22 cellular contexts compared by ENCODE assay signal in the genomic region with DNA sequence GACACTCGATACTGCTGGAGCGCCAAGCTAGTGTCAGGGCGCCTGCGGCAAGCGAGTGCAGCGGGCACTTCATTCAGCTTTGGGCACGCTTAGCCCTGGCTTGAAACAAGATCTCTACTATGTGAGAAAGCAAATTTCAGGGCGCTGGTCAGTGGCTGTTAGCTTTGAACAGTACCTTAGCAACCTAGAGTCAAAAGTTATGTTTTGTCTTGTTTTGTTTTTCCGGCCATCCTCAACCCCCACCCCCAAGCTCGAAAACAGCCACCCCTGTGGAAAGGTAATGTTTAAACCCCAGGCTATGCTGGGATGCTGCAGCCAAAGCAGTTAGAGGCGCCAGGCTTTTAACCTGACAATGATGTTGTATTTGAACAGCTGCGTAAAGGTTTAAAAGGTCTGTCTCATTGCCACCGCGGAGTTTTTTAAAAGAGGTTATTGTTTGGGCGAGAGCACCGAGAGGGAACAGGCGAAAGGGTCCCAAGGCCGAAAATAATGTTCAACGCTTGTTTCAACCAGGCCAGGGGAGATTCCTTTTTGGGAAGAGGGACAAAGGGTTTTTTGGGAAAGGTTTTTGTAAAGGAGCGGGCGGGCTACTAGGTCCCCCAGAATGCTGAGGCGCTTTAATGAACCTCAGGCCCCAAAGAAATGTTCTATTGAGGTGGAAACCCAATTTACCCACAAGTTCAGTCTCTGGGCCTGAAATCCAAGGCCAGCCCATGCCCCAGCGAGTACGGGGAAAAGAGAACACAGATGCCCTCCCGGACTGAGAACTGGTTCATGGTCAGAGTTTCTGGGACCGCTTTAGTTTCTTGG. TPM values are rescaled to one million over a fixed set of nuclear protein-coding genes. Genes with fewer than 3 reads are reported as not detected.
A peak's percentile ranks its signal among the peaks of the same experiment; 100 is the strongest.
DNase-seq lines count a peak whose midpoint lies in the region; ATAC-seq and TF ChIP-seq lines count a peak whose summit lies in the region.
"Had no signal": no experiment of that assay in that cellular context is flagged by ENCODE, and none has a peak within 500 bp of the region (broad histone marks: within the 10 kb centered on the region; RNA-seq: fewer than 3 reads in every experiment).

No MANE protein-coding gene starts in this region.

- no peak for ATAC-seq in stimulated activated naive CD8-positive, alpha-beta T cell treated with anti-CD3 and anti-CD28 coated beads, Interleukin-15, Interleukin-2, amounts not matched to agents 100 U/mL and 50 U/mL, for 24 hours
- ATAC-seq in activated T-helper 17 cell treated with anti-CD3 and anti-CD28 coated beads, Interleukin-2, amount 50 U/mL, for 72 hours (replicated peaks), result no peak
- ATAC-seq: left ventricle myocardium superior; naive thymus-derived CD4-positive, alpha-beta T cell had no signal

- H3K27ac Mint-ChIP-seq in activated T-helper 17 cell treated with anti-CD3 and anti-CD28 coated beads, Interleukin-2, amount 50 U/mL, for 72 hours, result no peak overlapping the region
- H3K27ac Mint-ChIP-seq: activated naive CD4-positive, alpha-beta T cell treated with anti-CD3 and anti-CD28 coated beads, Interleukin-2, amount 10 ng/mL, durations not matched to agents 7 days and 5 days had no signal

- H3K9me3 ChIP-seq in hepatocyte (ENCODE audit: low read depth), result peaks cover 3% of the 10 kb centered on the region
- H3K9me3 ChIP-seq in stomach, result peaks cover 0 to 12% (median 0%) of the 10 kb centered on the region in 4 donors

- H3K4me1 ChIP-seq in hepatocyte (ENCODE audit: insufficient read depth) (no peaks in the 10 kb centered on the region), stomach (peaks cover 0 to 12% (median 7%) of the 10 kb centered on the region in 4 donors)

- TF ChIP-seq CTCF in hepatocyte (IDR thresholded peaks at IDR 0.05; ENCODE audit: poor library complexity), result no peak
- no peak for TF ChIP-seq CTCF in stomach (IDR thresholded peaks at IDR 0.05)

- no peaks in the 10 kb centered on the region for H3K9me2 ChIP-seq in hepatocyte (replicated peaks; ENCODE audit: insufficient read depth)

- H3K36me3 Mint-ChIP-seq in activated T-helper 17 cell treated with anti-CD3 and anti-CD28 coated beads, Interleukin-2, amount 50 U/mL, for 72 hours (ENCODE audit: low read depth), result peaks cover 4% of the 10 kb centered on the region
- H3K36me3 Mint-ChIP-seq: brain had no signal

- H4K20me1 ChIP-seq in hepatocyte (ENCODE audit: insufficient read depth, poor library complexity, severe bottlenecking), result peaks cover 71% of the 10 kb centered on the region

- H3K36me3 ChIP-seq in hepatocyte (replicated peaks; ENCODE audit: insufficient read depth, low read depth) (no peaks in the 10 kb centered on the region), stomach (no peaks in the 10 kb centered on the region)

- no peak overlapping the region for H2AFZ ChIP-seq in hepatocyte

- 36% methylated on average over 26 of the region's 26 CpGs for WGBS in hepatocyte (ENCODE audit: low lambda C conversion rate, missing lambda C conversion rate)
- WGBS in stomach, 5 donors, result 9 to 16% (median 11%) methylated on average over 26 of the region's 26 CpGs

- no peak for TF ChIP-seq POLR2A in stomach (IDR thresholded peaks at IDR 0.05)

- intact Hi-C loops in stomach (cut with DNase I; ENCODE audit: low total_unique reads), result no loop called here

- H3K27me3 Mint-ChIP-seq in activated T-helper 17 cell treated with anti-CD3 and anti-CD28 coated beads, Interleukin-2, amount 50 U/mL, for 72 hours, result peaks cover 76% of the 10 kb centered on the region

- peaks cover 66% of the 10 kb centered on the region for H3K79me2 ChIP-seq in hepatocyte

- H3K27ac ChIP-seq in hepatocyte, result no peak overlapping the region
- no peak overlapping the region for H3K27ac ChIP-seq in stomach

- H3K4me3 Mint-ChIP-seq in activated T-helper 17 cell treated with anti-CD3 and anti-CD28 coated beads, Interleukin-2, amount 50 U/mL, for 72 hours, result no peak overlapping the region
- H3K4me3 Mint-ChIP-seq: activated naive CD4-positive, alpha-beta T cell treated with anti-CD3 and anti-CD28 coated beads, Interleukin-2, amount 10 ng/mL, durations not matched to agents 7 days and 5 days had no signal

- H3K4me2 ChIP-seq in hepatocyte, result peak overlapping the region; percentile 73

- H3K4me1 Mint-ChIP-seq in activated T-helper 17 cell treated with anti-CD3 and anti-CD28 coated beads, Interleukin-2, amount 50 U/mL, for 72 hours, result peaks cover 12% of the 10 kb centered on the region

- TF ChIP-seq EP300 in stomach (IDR thresholded peaks at IDR 0.05), result no peak

- H3K4me3 ChIP-seq in hepatocyte (no peak overlapping the region), stomach (no peak overlapping the region)

- DNase-seq in activated T-cell treated with anti-CD3 and anti-CD28 coated beads, Interleukin-2, amount 50 U/mL, for 48 hours, result peak; percentile 14
- no peak for DNase-seq in activated T-cell treated with anti-CD3 and anti-CD28 coated beads, Interleukin-2, amount 50 U/mL, for 1 hour
- DNase-seq in NCI-H526 (lab: John Stamatoyannopoulos, UW) (peak; percentile 90 to 97), hepatocyte (ENCODE audit: low spot score) (no peak), stomach (no peak), HT-29 (ENCODE audit: low spot score) (no peak)
- no peak for DNase-seq in stimulated activated naive CD8-positive, alpha-beta T cell treated with anti-CD3 and anti-CD28 coated beads, Interleukin-15, Interleukin-2, amounts not matched to agents 100 U/mL and 50 U/mL, for 24 hours
- DNase-seq: ACHN; activated CD4-positive, CD25-positive, alpha-beta regulatory T cell; activated naive CD4-positive, alpha-beta T cell treated with anti-CD3 and anti-CD28 coated beads, Interleukin-2, amount 10 ng/mL, durations not matched to agents 7 days and 5 days; CD8-positive, alpha-beta memory T cell; dermis blood vessel endothelial cell; hippocampal formation; left ventricle myocardium superior; naive thymus-derived CD4-positive, alpha-beta T cell; RPMI8226 had no signal

- H3K27me3 ChIP-seq in hepatocyte, result peaks cover 99% of the 10 kb centered on the region
- peaks cover 52 to 100% (median 97%) of the 10 kb centered on the region in 3 donors for H3K27me3 ChIP-seq in stomach

- peaks cover 4% of the 10 kb centered on the region for H3K9me3 Mint-ChIP-seq in activated T-helper 17 cell treated with anti-CD3 and anti-CD28 coated beads, Interleukin-2, amount 50 U/mL, for 72 hours

RNA-seq across cellular contexts. Expression of a gene that starts 2.3 kb away (rescaled TPM):
- total RNA-seq in hepatocyte (8.5 and 11.7 TPM in 2 replicates), stomach (1 to 10 TPM in 1 of 5 donors, not detected in 4; 2.6 TPM)
- polyA plus RNA-seq in hepatocyte (5.1 and 9.9 TPM in 2 replicates), stomach (not detected)
- total RNA-seq in activated T-helper 17 cell treated with anti-CD3 and anti-CD28 coated beads, Interleukin-2, amount 50 U/mL, for 72 hours, result not detected
- total RNA-seq in HT-29 (2014; rRNA removed; shearing (Covaris generic)), result not detected in 2 replicates
- total RNA-seq: CD8-positive, alpha-beta memory T cell; left ventricle myocardium superior; LHCN-M2; naive thymus-derived CD4-positive, alpha-beta T cell; T-helper 1 cell treated with Interleukin-12 subunit alpha and Interleukin-12 subunit beta and Interleukin-4 antibody, amounts not matched to agents 30 ng/mL and 1 ng/mL, for 36 hours had no signal
- polyA plus RNA-seq: CD8-positive, alpha-beta memory T cell; naive thymus-derived CD4-positive, alpha-beta T cell had no signal

RNA-seq across cellular contexts. Expression of a gene that starts 7.2 kb away (rescaled TPM):
- total RNA-seq in hepatocyte (5.7 and 6.3 TPM in 2 replicates), stomach (not detected)
- polyA plus RNA-seq in hepatocyte (9.9 and 11.5 TPM in 2 replicates), stomach (not detected)
- total RNA-seq in activated T-helper 17 cell treated with anti-CD3 and anti-CD28 coated beads, Interleukin-2, amount 50 U/mL, for 72 hours, result not detected
- not detected in 2 replicates for total RNA-seq in HT-29 (2014; rRNA removed; shearing (Covaris generic))
- total RNA-seq: CD8-positive, alpha-beta memory T cell; left ventricle myocardium superior; LHCN-M2; naive thymus-derived CD4-positive, alpha-beta T cell; NCI-H460; subcutaneous adipose tissue; T-helper 1 cell treated with Interleukin-12 subunit alpha and Interleukin-12 subunit beta and Interleukin-4 antibody, amounts not matched to agents 30 ng/mL and 1 ng/mL, for 36 hours had no signal
- polyA plus RNA-seq: CD8-positive, alpha-beta memory T cell; naive thymus-derived CD4-positive, alpha-beta T cell had no signal

RNA-seq across cellular contexts. Expression of a gene that starts 8.2 kb away (rescaled TPM):
- total RNA-seq in hepatocyte (2.4 and 2.9 TPM in 2 replicates), stomach (under 1 TPM in 1 of 5 donors, not detected in 4; 0.18 TPM)
- polyA plus RNA-seq in hepatocyte (3.0 and 4.7 TPM in 2 replicates), stomach (under 1 TPM; 0.31 to 0.76 (median 0.68) TPM)
- total RNA-seq in activated T-helper 17 cell treated with anti-CD3 and anti-CD28 coated beads, Interleukin-2, amount 50 U/mL, for 72 hours, result not detected
- total RNA-seq in HT-29 (2014; rRNA removed; shearing (Covaris generic)), result not detected in 2 replicates
- total RNA-seq: CD8-positive, alpha-beta memory T cell; left ventricle myocardium superior; naive thymus-derived CD4-positive, alpha-beta T cell; NCI-H460; T-helper 1 cell treated with Interleukin-12 subunit alpha and Interleukin-12 subunit beta and Interleukin-4 antibody, amounts not matched to agents 30 ng/mL and 1 ng/mL, for 36 hours had no signal
- polyA plus RNA-seq: CD8-positive, alpha-beta memory T cell; naive thymus-derived CD4-positive, alpha-beta T cell had no signal

RNA-seq across cellular contexts. Expression of a gene that starts 14.7 kb away (rescaled TPM):
- total RNA-seq in hepatocyte, result 17.9 and 29.0 TPM in 2 replicates
- 3.1 and 3.3 TPM in 2 replicates for polyA plus RNA-seq in hepatocyte
- total RNA-seq in activated T-helper 17 cell treated with anti-CD3 and anti-CD28 coated beads, Interleukin-2, amount 50 U/mL, for 72 hours, result not detected
- not detected for total RNA-seq in stomach
- not detected for polyA plus RNA-seq in stomach
- 2.2 TPM in 1 of 2 replicates, not detected in the other for total RNA-seq in HT-29 (2014; rRNA removed; shearing (Covaris generic))
- total RNA-seq: CD8-positive, alpha-beta memory T cell; dermis blood vessel endothelial cell; left ventricle myocardium superior; LHCN-M2; naive thymus-derived CD4-positive, alpha-beta T cell; subcutaneous adipose tissue; T-helper 1 cell treated with Interleukin-12 subunit alpha and Interleukin-12 subunit beta and Interleukin-4 antibody, amounts not matched to agents 30 ng/mL and 1 ng/mL, for 36 hours had no signal
- polyA plus RNA-seq: CD8-positive, alpha-beta memory T cell; naive thymus-derived CD4-positive, alpha-beta T cell had no signal

RNA-seq across cellular contexts. Expression of a gene that starts 15.2 kb away (rescaled TPM):
- total RNA-seq in hepatocyte (1.3 TPM in 2 replicates), stomach (10 to 100 TPM in 1 of 5 donors, 1 to 10 TPM in 1, under 1 TPM in 1, not detected in 2; 0.58 to 15.9 (median 5.1) TPM)
- polyA plus RNA-seq in hepatocyte (0.77 TPM in 1 of 2 replicates, not detected in the other), stomach (1 to 10 TPM in 2 of 3 donors, under 1 TPM in 1; 0.87 to 1.8 (median 1.7) TPM)
- total RNA-seq in activated T-helper 17 cell treated with anti-CD3 and anti-CD28 coated beads, Interleukin-2, amount 50 U/mL, for 72 hours, result not detected
- not detected in 2 replicates for total RNA-seq in HT-29 (2014; rRNA removed; shearing (Covaris generic))
- total RNA-seq: CD8-positive, alpha-beta memory T cell; naive thymus-derived CD4-positive, alpha-beta T cell; T-helper 1 cell treated with Interleukin-12 subunit alpha and Interleukin-12 subunit beta and Interleukin-4 antibody, amounts not matched to agents 30 ng/mL and 1 ng/mL, for 36 hours had no signal
- polyA plus RNA-seq: CD8-positive, alpha-beta memory T cell; naive thymus-derived CD4-positive, alpha-beta T cell had no signal

Comparison
In these comparisons a context has a peak if more than half of its experiments do, and no peak if none do; other contexts are left out.
1. DNase-seq: peak in activated T-cell treated with anti-CD3 and anti-CD28 coated beads, Interleukin-2, amount 50 U/mL, for 48 hours (2 of 2) and NCI-H526 (2 of 2); none in activated T-cell treated with anti-CD3 and anti-CD28 coated beads, Interleukin-2, amount 50 U/mL, for 1 hour (single experiment), hepatocyte (single experiment), stimulated activated naive CD8-positive, alpha-beta T cell treated with anti-CD3 and anti-CD28 coated beads, Interleukin-15, Interleukin-2, amounts not matched to agents 100 U/mL and 50 U/mL, for 24 hours (single experiment), stomach (single experiment) and HT-29 (single experiment).